Comparison of ENCODE assay signal across 9 cellular contexts in the genomic region with DNA sequence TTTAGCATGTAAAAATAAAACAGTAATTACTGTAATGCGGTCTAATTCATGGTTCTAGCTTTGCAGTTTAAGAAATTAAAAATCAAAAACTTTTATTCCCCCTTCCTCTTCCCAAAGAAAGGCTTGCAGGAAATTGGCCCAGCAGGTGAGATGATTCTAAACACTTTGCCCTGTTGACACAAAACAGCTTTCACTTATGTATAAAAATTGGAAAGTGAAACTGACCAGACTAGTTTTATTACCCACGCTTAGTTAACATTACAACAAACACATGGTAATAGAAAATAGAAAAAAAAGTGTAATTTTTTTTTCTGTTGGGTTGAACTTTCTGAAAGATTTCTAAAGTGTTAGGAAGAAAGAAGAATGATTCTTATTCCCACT. TPM values are rescaled to one million over a fixed set of nuclear protein-coding genes. Genes with fewer than 3 reads are reported as not detected.
DNase-seq lines count a peak whose midpoint lies in the region; ATAC-seq and TF ChIP-seq lines count a peak whose summit lies in the region.
"Had no signal": no experiment of that assay in that cellular context is flagged by ENCODE, and none has a peak within 500 bp of the region (broad histone marks: within the 10 kb centered on the region; RNA-seq: fewer than 3 reads in every experiment).

No MANE protein-coding gene starts in this region.

- TF ChIP-seq CTCF in GM06990 (IDR thresholded peaks at IDR 0.05; ENCODE audit: insufficient read depth, low read length, poor library complexity, severe bottlenecking): no peak
- TF ChIP-seq CTCF in OCI-LY1 (IDR thresholded peaks at IDR 0.05; ENCODE audit: low read length): no peak
- no peak for TF ChIP-seq CTCF in progenitor cell of endocrine pancreas (IDR thresholded peaks at IDR 0.05; ENCODE audit: unreplicated experiment)

- DNase-seq in GM06990 (ENCODE audit: extremely low read depth, insufficient read length): no peak
- no peak for DNase-seq in epithelial cell of prostate (ENCODE audit: low read depth, low spot score)
- DNase-seq in progenitor cell of endocrine pancreas (ENCODE audit: low spot score, unreplicated experiment): no peak
- DNase-seq in activated CD8-positive, alpha-beta memory T cell treated with anti-CD3 and anti-CD28 coated beads, Interleukin-2, amount 50 U/mL, for 4 hours: no peak
- DNase-seq in SKM-1 (lab: John Stamatoyannopoulos, UW; ENCODE audit: unreplicated experiment): no peak
- DNase-seq in H7: no peak
- DNase-seq: activated CD8-positive, alpha-beta memory T cell treated with anti-CD3 and anti-CD28 coated beads, Interleukin-2, amount 50 U/mL, for 48 hours had no signal

- H3K4me3 ChIP-seq in GM06990 (replicated peaks; ENCODE audit: low read depth, low read length) (peak overlapping the region; percentile 95), OCI-LY1 (ENCODE audit: low read depth, low read length, poor library complexity, severe bottlenecking) (peak overlapping the region; percentile 87), H7 (ENCODE audit: insufficient read depth, low read depth, low read length) (no peak overlapping the region)

- peak overlapping the region; percentile 99 for H3K27ac Mint-ChIP-seq in progenitor cell of endocrine pancreas

- H3K36me3 ChIP-seq in GM06990 (ENCODE audit: control insufficient read depth, insufficient read depth, low read length): no peaks in the 10 kb centered on the region
- peaks cover 10% of the 10 kb centered on the region for H3K36me3 ChIP-seq in OCI-LY1 (ENCODE audit: insufficient read depth, low read length)
- H3K36me3 ChIP-seq in H7 (replicated peaks; ENCODE audit: control insufficient read depth, insufficient read depth, low read length): no peaks in the 10 kb centered on the region

- H3K4me1 Mint-ChIP-seq in progenitor cell of endocrine pancreas (ENCODE audit: low read depth): peaks cover 40% of the 10 kb centered on the region

- H3K9me2 ChIP-seq in OCI-LY1 (ENCODE audit: low read depth, low read length): no peaks in the 10 kb centered on the region

- H3K79me2 ChIP-seq in OCI-LY1 (ENCODE audit: insufficient read depth, low read length): peaks cover 35% of the 10 kb centered on the region

- H3F3A ChIP-seq in OCI-LY1 (ENCODE audit: insufficient read depth, low read length): no peaks in the 10 kb centered on the region

- no peaks in the 10 kb centered on the region for H3K9me3 ChIP-seq in OCI-LY1 (ENCODE audit: low read length)

- H3K27me3 Mint-ChIP-seq in progenitor cell of endocrine pancreas: no peaks in the 10 kb centered on the region

- peak overlapping the region; percentile 94 for H3K4me3 Mint-ChIP-seq in progenitor cell of endocrine pancreas (ENCODE audit: low read depth)

- H3K9me3 Mint-ChIP-seq in progenitor cell of endocrine pancreas (ENCODE audit: low read depth): peaks cover under 1% of the 10 kb centered on the region

- no peaks in the 10 kb centered on the region for H3K27me3 ChIP-seq in GM06990 (replicated peaks; ENCODE audit: control insufficient read depth, insufficient read depth, low read length)
- H3K27me3 ChIP-seq in OCI-LY1 (ENCODE audit: insufficient read depth, low read length): no peaks in the 10 kb centered on the region
- H3K27me3 ChIP-seq in H7 (ENCODE audit: control insufficient read depth, insufficient read depth, low read length): no peaks in the 10 kb centered on the region

- no peaks in the 10 kb centered on the region for H4K20me1 ChIP-seq in OCI-LY1 (ENCODE audit: insufficient read depth, low read length)

- peaks cover 47% of the 10 kb centered on the region for H3K4me1 ChIP-seq in OCI-LY1 (ENCODE audit: insufficient read depth, low read length, severe bottlenecking)

- peak overlapping the region; percentile 1; the same call in 1 of the 2 replicates for H2AFZ ChIP-seq in OCI-LY1 (ENCODE audit: low read length)

- H3K4me2 ChIP-seq in OCI-LY1 (ENCODE audit: low read length): peak overlapping the region; percentile 96

- peak overlapping the region; percentile 88 for H3K9ac ChIP-seq in OCI-LY1 (ENCODE audit: low read length)

- H3K36me3 Mint-ChIP-seq in progenitor cell of endocrine pancreas (ENCODE audit: insufficient read depth): peaks cover 4% of the 10 kb centered on the region

- no peak for ATAC-seq in HG02623 (IDR thresholded peaks at IDR 0.05; ENCODE audit: unreplicated experiment)

- peak overlapping the region; percentile 95 for H3K27ac ChIP-seq in OCI-LY1 (ENCODE audit: low read depth, low read length, poor library complexity, severe bottlenecking)
- peak overlapping the region; percentile 96 for H3K27ac ChIP-seq in epithelial cell of prostate

RNA-seq across cellular contexts. Expression of a gene that starts 1.2 kb away (rescaled TPM):
- total RNA-seq in progenitor cell of endocrine pancreas: 57.6 TPM in 2 replicates
- 22.0 and 27.7 TPM in 2 replicates for total RNA-seq in H7 (2014; rRNA removed; shearing (Covaris generic))
